Comparison of ENCODE assay signal across 15 cellular contexts in genomic region chr10:15224948-15225347, GRCh38. TPM values are rescaled to one million over a fixed set of nuclear protein-coding genes. Genes with fewer than 3 reads are reported as not detected.
A peak's percentile ranks its signal among the peaks of the same experiment; 100 is the strongest.
DNase-seq lines count a peak whose midpoint lies in the region; ATAC-seq and TF ChIP-seq lines count a peak whose summit lies in the region.
"Had no signal": no experiment of that assay in that cellular context is flagged by ENCODE, and none has a peak within 500 bp of the region (broad histone marks: within the 10 kb centered on the region; RNA-seq: fewer than 3 reads in every experiment).

No MANE protein-coding gene starts in this region.

- TF ChIP-seq CTCF in glutamatergic neuron (IDR thresholded peaks at IDR 0.05; ENCODE audit: partially characterized antibody, unreplicated experiment): no peak

- peaks cover 26% of the 10 kb centered on the region for H3K36me3 Mint-ChIP-seq in glutamatergic neuron (ENCODE audit: unreplicated experiment)

- H3K9me3 Mint-ChIP-seq in glutamatergic neuron (ENCODE audit: unreplicated experiment): peaks cover 24% of the 10 kb centered on the region

- H3K9ac ChIP-seq in BLaER1: no peak overlapping the region
- peak overlapping the region in 2 of 5 donors; percentile 13 to 55 for H3K9ac ChIP-seq in subcutaneous abdominal adipose tissue (ENCODE audit: low read length in 5 of 5)

- H3K27ac Mint-ChIP-seq in glutamatergic neuron (ENCODE audit: unreplicated experiment): peak overlapping the region; percentile 39
- H3K27ac Mint-ChIP-seq: CD4-positive, alpha-beta T cell; HFFc6 had no signal

- H3K36me3 ChIP-seq in BLaER1 (peaks cover 88% of the 10 kb centered on the region), subcutaneous abdominal adipose tissue (ENCODE audit: control insufficient read depth in 5 of 5, insufficient read depth in 5 of 5, low read length in 5 of 5) (no peaks in the 10 kb centered on the region)
- H3K36me3 ChIP-seq: BE2C had no signal

- peaks cover 16% of the 10 kb centered on the region for H3K27me3 Mint-ChIP-seq in glutamatergic neuron (ENCODE audit: unreplicated experiment)
- H3K27me3 Mint-ChIP-seq: CD4-positive, alpha-beta T cell had no signal

- H3K4me3 ChIP-seq in BLaER1: peak overlapping the region; percentile 25; the same call in 1 of the 2 replicates
- no peak overlapping the region for H3K4me3 ChIP-seq in subcutaneous abdominal adipose tissue (ENCODE audit: low read depth in 1 of 5, low read length in 5 of 5)

- H3K27ac ChIP-seq in BLaER1 (no peak overlapping the region), subcutaneous abdominal adipose tissue (ENCODE audit: low read depth, low read length) (peak overlapping the region; percentile 76)
- H3K27ac ChIP-seq: C4-2B had no signal

- no peak overlapping the region for H3K4me3 Mint-ChIP-seq in glutamatergic neuron (ENCODE audit: unreplicated experiment)
- H3K4me3 Mint-ChIP-seq: CD4-positive, alpha-beta T cell; HFFc6 had no signal

- H3K4me1 Mint-ChIP-seq in glutamatergic neuron (ENCODE audit: low read depth, unreplicated experiment): peaks cover 38% of the 10 kb centered on the region

- H3K27me3 ChIP-seq in BLaER1 (no peaks in the 10 kb centered on the region), subcutaneous abdominal adipose tissue (ENCODE audit: control insufficient read depth in 5 of 5, insufficient read depth in 4 of 5, low read length in 5 of 5) (no peaks in the 10 kb centered on the region)
- H3K27me3 ChIP-seq: BE2C had no signal

- DNase-seq in GF-D8 (lab: John Stamatoyannopoulos, UW): peak; percentile 49
- no peak for DNase-seq in glutamatergic neuron
- DNase-seq in NCI-H2196 treated with DMSO at 0.1 percent for 48 hours (lab: John Stamatoyannopoulos, UW; ENCODE audit: unreplicated experiment): no peak
- DNase-seq in left ventricle myocardium superior: no peak
- DNase-seq: ACHN; BE2C; Caco-2; CD4-positive, alpha-beta T cell; GOT3; H7; HFFc6 had no signal

- no peaks in the 10 kb centered on the region for H4K20me1 ChIP-seq in BLaER1

- H3K4me1 ChIP-seq in BLaER1 (no peaks in the 10 kb centered on the region), subcutaneous abdominal adipose tissue (ENCODE audit: control insufficient read depth in 5 of 5, insufficient read depth in 5 of 5, low read length in 5 of 5) (peaks cover 0 to 18% (median 14%) of the 10 kb centered on the region in 5 donors)
- H3K4me1 ChIP-seq: BE2C, Caco-2 had no signal

- H3K9me3 ChIP-seq in BLaER1 (peaks cover 48% of the 10 kb centered on the region), subcutaneous abdominal adipose tissue (ENCODE audit: control insufficient read depth in 5 of 5, low read length in 5 of 5) (no peaks in the 10 kb centered on the region)
- H3K9me3 ChIP-seq: BE2C, Caco-2 had no signal

- no peak overlapping the region for H3K4me2 ChIP-seq in BLaER1

- no peak for ATAC-seq in left ventricle myocardium superior
- ATAC-seq: HCT116 had no signal

- intact Hi-C loops in left ventricle myocardium superior (cut with micrococcal nuclease): no loop called here

RNA-seq across cellular contexts. Expression of gene NMT2, which starts 56.5 kb away (rescaled TPM):
- total RNA-seq in glutamatergic neuron (ENCODE audit: unreplicated experiment) (33.4 TPM), left ventricle myocardium superior (14.9 TPM)
